ENCODE assay signal across 27 cellular contexts in the genomic region with DNA sequence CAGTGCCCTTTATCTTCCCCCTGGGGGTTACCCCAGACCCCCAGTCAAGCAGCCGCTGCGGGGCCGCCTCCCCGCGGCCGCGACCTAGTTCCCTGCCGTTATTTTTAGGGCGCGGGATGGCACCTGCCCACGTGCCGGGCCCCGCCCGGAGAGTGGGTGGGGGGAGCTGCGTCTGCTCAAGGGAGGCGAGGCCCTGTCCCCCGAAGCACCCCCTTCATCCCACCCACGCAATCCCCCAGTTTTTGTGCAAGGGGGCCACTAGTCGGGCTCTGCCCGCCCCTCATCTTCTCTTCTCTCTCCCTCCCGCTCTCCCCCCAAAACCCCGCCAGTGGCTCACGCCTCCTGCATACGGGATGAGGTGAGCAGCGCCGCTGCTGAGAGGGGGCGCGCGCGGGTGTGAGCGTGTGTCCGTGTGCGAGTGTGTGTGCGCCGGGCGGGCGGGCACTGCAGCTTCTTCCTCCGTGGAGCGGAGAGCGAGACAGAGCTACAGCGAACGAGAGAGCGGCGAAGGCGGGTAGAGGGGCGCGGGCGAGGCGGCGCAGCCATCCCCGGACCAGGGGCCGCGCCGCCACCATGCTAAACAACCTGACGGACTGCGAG. TPM values are rescaled to one million over a fixed set of nuclear protein-coding genes. Genes with fewer than 3 reads are reported as not detected.
DNase-seq lines count a peak whose midpoint lies in the region; ATAC-seq and TF ChIP-seq lines count a peak whose summit lies in the region.
"Had no signal": no experiment of that assay in that cellular context is flagged by ENCODE, and none has a peak within 500 bp of the region (broad histone marks: within the 10 kb centered on the region; RNA-seq: fewer than 3 reads in every experiment).

A gene (plus strand): TSS at position 444 of the 600 bp plus-strand sequence. CDS start 130 bp downstream, at position 574.

- H3K4me1 ChIP-seq in iPS-15b (ENCODE audit: control insufficient read depth, insufficient read depth, low read length), result peaks cover 2% of the 10 kb centered on the region
- no peaks in the 10 kb centered on the region for H3K4me1 ChIP-seq in gastrocnemius medialis
- H3K4me1 ChIP-seq: Caco-2 had no signal

- H3K27ac Mint-ChIP-seq in stimulated activated naive B cell treated with anti-CD40 and anti-IgM and Interleukin-4, amounts not matched to agents 10 μg/mL and 1 μg/mL and 100 μg/mL, for 72 hours, result peak within 1 kb of the TSS; percentile 82
- H3K27ac Mint-ChIP-seq: activated CD4-positive, alpha-beta memory T cell treated with anti-CD3 and anti-CD28 coated beads for 36 hours; activated naive CD8-positive, alpha-beta T cell treated with anti-CD3 and anti-CD28 coated beads, Interleukin-2, amount 50 U/mL, for 24 hours had no signal

- in situ Hi-C loops in gastrocnemius medialis (cut with MboI; ENCODE audit: low sequenced_read_pairs in 4 of 4), result no loop called here

- H3K27me3 ChIP-seq in iPS-15b (ENCODE audit: control insufficient read depth, insufficient read depth, low read length), result peaks cover 94% of the 10 kb centered on the region
- peaks cover 77 to 94% (median 84%) of the 10 kb centered on the region in 3 donors for H3K27me3 ChIP-seq in gastrocnemius medialis

- TF ChIP-seq POLR2A in GM18505 (IDR thresholded peaks at IDR 0.05; ENCODE audit: borderline replicate concordance, extremely low read depth, insufficient read depth, insufficient read length), result no peak
- TF ChIP-seq POLR2A in gastrocnemius medialis (IDR thresholded peaks at IDR 0.05), result no peak

- no peaks in the 10 kb centered on the region for H3K9me3 Mint-ChIP-seq in stimulated activated naive B cell treated with anti-CD40 and anti-IgM and Interleukin-4, amounts not matched to agents 10 μg/mL and 1 μg/mL and 100 μg/mL, for 72 hours
- H3K9me3 Mint-ChIP-seq: activated CD4-positive, alpha-beta memory T cell treated with anti-CD3 and anti-CD28 coated beads for 36 hours; activated naive CD8-positive, alpha-beta T cell treated with anti-CD3 and anti-CD28 coated beads, Interleukin-2, amount 50 U/mL, for 24 hours had no signal

- peaks cover 67 to 92% of the 10 kb centered on the region in 2 donors for H3K27me3 Mint-ChIP-seq in stimulated activated naive B cell treated with anti-CD40 and anti-IgM and Interleukin-4, amounts not matched to agents 10 μg/mL and 1 μg/mL and 100 μg/mL, for 72 hours

- H3K4me1 Mint-ChIP-seq in stimulated activated naive B cell treated with anti-CD40 and anti-IgM and Interleukin-4, amounts not matched to agents 10 μg/mL and 1 μg/mL and 100 μg/mL, for 72 hours, result peaks cover 1 to 9% of the 10 kb centered on the region in 2 donors
- H3K4me1 Mint-ChIP-seq: activated naive CD8-positive, alpha-beta T cell treated with anti-CD3 and anti-CD28 coated beads, Interleukin-2, amount 50 U/mL, for 24 hours; naive thymus-derived CD8-positive, alpha-beta T cell had no signal

- DNase-seq in NCI-H2227 (lab: John Stamatoyannopoulos, UW; ENCODE audit: unreplicated experiment) (peak; percentile 68), NCI-H2227 treated with DMSO at 0.1 percent for 48 hours (lab: John Stamatoyannopoulos, UW) (no peak), anterior cingulate cortex (lab: John Stamatoyannopoulos, UW) (peak in 35 of 58 donors; percentile 9 to 82 (median 39)), gastrocnemius medialis (no peak)
- no peak for DNase-seq in stimulated activated naive B cell treated with anti-CD40 and anti-IgM and Interleukin-4, amounts not matched to agents 10 μg/mL and 1 μg/mL and 100 μg/mL, for 72 hours
- DNase-seq: activated CD4-positive, alpha-beta memory T cell treated with anti-CD3 and anti-CD28 coated beads for 36 hours; activated effector memory CD4-positive, alpha-beta T cell treated with anti-CD3 and anti-CD28 coated beads, Interleukin-2, amount 50 U/mL, for 16 hours; activated naive CD8-positive, alpha-beta T cell treated with anti-CD3 and anti-CD28 coated beads, Interleukin-2, amount 50 U/mL, for 24 hours; foreskin melanocyte; KG1; left colon; mesenchymal stem cell; NCI-H187 treated with DMSO at 0.1 percent for 48 hours; NCI-H446; NK-92 treated with Interleukin-12 subunit alpha and Interleukin-12 subunit beta, amount 100 ng/mL, for 24 hours; small intestine; stimulated activated CD4-positive, alpha-beta T cell treated with anti-CD3 and anti-CD28 coated beads, Interleukin-2, amount 100 ng/mL, for 48 hours; stomach had no signal

- H3K36me3 Mint-ChIP-seq in stimulated activated naive B cell treated with anti-CD40 and anti-IgM and Interleukin-4, amounts not matched to agents 10 μg/mL and 1 μg/mL and 100 μg/mL, for 72 hours, result no peaks in the 10 kb centered on the region
- H3K36me3 Mint-ChIP-seq: activated CD4-positive, alpha-beta memory T cell treated with anti-CD3 and anti-CD28 coated beads for 36 hours had no signal

- H3K36me3 ChIP-seq in iPS-15b (ENCODE audit: control insufficient read depth, insufficient read depth, low read length), result no peaks in the 10 kb centered on the region
- no peaks in the 10 kb centered on the region for H3K36me3 ChIP-seq in gastrocnemius medialis
- H3K36me3 ChIP-seq: stomach, upper lobe of left lung had no signal

- H3K4me3 Mint-ChIP-seq in stimulated activated naive B cell treated with anti-CD40 and anti-IgM and Interleukin-4, amounts not matched to agents 10 μg/mL and 1 μg/mL and 100 μg/mL, for 72 hours, result peak within 1 kb of the TSS; percentile 28 to 57
- H3K4me3 Mint-ChIP-seq: activated CD4-positive, alpha-beta memory T cell treated with anti-CD3 and anti-CD28 coated beads for 36 hours; activated naive CD8-positive, alpha-beta T cell treated with anti-CD3 and anti-CD28 coated beads, Interleukin-2, amount 50 U/mL, for 24 hours; naive thymus-derived CD8-positive, alpha-beta T cell had no signal

- H3K4me3 ChIP-seq in iPS-15b (ENCODE audit: low read depth, low read length) (peak within 1 kb of the TSS; percentile 69), gastrocnemius medialis (no peak within 1 kb of the TSS)
- H3K4me3 ChIP-seq: upper lobe of left lung had no signal

- H3K9ac ChIP-seq in iPS-15b (ENCODE audit: low read depth, low read length), result no peak within 1 kb of the TSS

- intact Hi-C loops in gastrocnemius medialis (cut with DNase I; ENCODE audit: low total_unique reads), result no loop called here

- no peak within 1 kb of the TSS for H3K27ac ChIP-seq in gastrocnemius medialis
- H3K27ac ChIP-seq: stomach, upper lobe of left lung, VCaP had no signal

- ATAC-seq in stimulated activated naive B cell treated with anti-CD40 and anti-IgM and Interleukin-4, amounts not matched to agents 10 μg/mL and 1 μg/mL and 100 μg/mL, for 72 hours (replicated peaks), result no peak
- ATAC-seq in GM18505 (IDR thresholded peaks at IDR 0.05; ENCODE audit: unreplicated experiment) (no peak), gastrocnemius medialis (no peak), HG03135 (IDR thresholded peaks at IDR 0.05; ENCODE audit: unreplicated experiment) (no peak)
- ATAC-seq: activated naive CD8-positive, alpha-beta T cell treated with anti-CD3 and anti-CD28 coated beads, Interleukin-2, amount 50 U/mL, for 24 hours; left colon had no signal

- TF ChIP-seq CTCF in gastrocnemius medialis (IDR thresholded peaks at IDR 0.05 in 4 of 5, conservative IDR thresholded peaks at IDR 0.05 in 1 of 5), result no peak

- H3K9me3 ChIP-seq in iPS-15b (ENCODE audit: control insufficient read depth, insufficient read depth, low read length) (no peaks in the 10 kb centered on the region), gastrocnemius medialis (no peaks in the 10 kb centered on the region)
- H3K9me3 ChIP-seq: Caco-2, upper lobe of left lung had no signal

RNA-seq across cellular contexts. Expression of the gene that starts here (rescaled TPM):
- not detected for total RNA-seq in gastrocnemius medialis
- total RNA-seq: bronchial epithelial cell, Daoy had no signal

Comparison
In these comparisons a context has a peak if more than half of its experiments do, and no peak if none do; other contexts are left out.
1. DNase-seq: peak in NCI-H2227 (single experiment) and anterior cingulate cortex (35 of 58); none in NCI-H2227 treated with DMSO at 0.1 percent for 48 hours (single experiment), stimulated activated naive B cell treated with anti-CD40 and anti-IgM and Interleukin-4, amounts not matched to agents 10 μg/mL and 1 μg/mL and 100 μg/mL, for 72 hours (single experiment) and gastrocnemius medialis (0 of 2).